8 cellular contexts compared by ENCODE assay signal in genomic region chr1:24236170-24237045, GRCh38. TPM values are rescaled to one million over a fixed set of nuclear protein-coding genes. Genes with fewer than 3 reads are reported as not detected.
DNase-seq lines count a peak whose midpoint lies in the region; TF ChIP-seq lines count a peak whose summit lies in the region.

No MANE protein-coding gene starts in this region.

- peaks cover 15% of the 10 kb centered on the region for H3K4me1 Mint-ChIP-seq in mesothelial cell of epicardium

- peaks cover 3% of the 10 kb centered on the region for H3K9me3 Mint-ChIP-seq in mesothelial cell of epicardium

- H3K4me3 ChIP-seq in adipocyte (ENCODE audit: low read length) (no peak overlapping the region), colonic mucosa (no peak overlapping the region), spleen (no peak overlapping the region)

- H3K36me3 Mint-ChIP-seq in mesothelial cell of epicardium, result no peaks in the 10 kb centered on the region

- H3K36me3 ChIP-seq in adipocyte (ENCODE audit: control insufficient read depth, insufficient read depth, low read length, severe bottlenecking), result no peaks in the 10 kb centered on the region
- H3K36me3 ChIP-seq in colonic mucosa, result no peaks in the 10 kb centered on the region
- H3K36me3 ChIP-seq in spleen, result no peaks in the 10 kb centered on the region

- H3K27ac ChIP-seq in colonic mucosa (no peak overlapping the region), spleen (no peak overlapping the region)

- no peak overlapping the region for H3K4me3 Mint-ChIP-seq in mesothelial cell of epicardium

- H3K4me1 ChIP-seq in adipocyte (ENCODE audit: control insufficient read depth, insufficient read depth, low read length), result peaks cover 18% of the 10 kb centered on the region
- no peaks in the 10 kb centered on the region for H3K4me1 ChIP-seq in colonic mucosa
- no peaks in the 10 kb centered on the region for H3K4me1 ChIP-seq in spleen

- H3K27ac Mint-ChIP-seq in mesothelial cell of epicardium, result peak overlapping the region; percentile 90

- no peaks in the 10 kb centered on the region for H3K27me3 Mint-ChIP-seq in mesothelial cell of epicardium (ENCODE audit: low read depth)

- WGBS in spleen, 5 donors, result 58 to 76% (median 65%) methylated on average over 16 to 17 of the region's 17 CpGs

- intact Hi-C loops in colonic mucosa (cut with DNase I), result no loop called here
- intact Hi-C loops in spleen (cut with DNase I; ENCODE audit: low total_unique reads), result no loop called here

- TF ChIP-seq POLR2A in spleen (IDR thresholded peaks at IDR 0.05), result no peak

- H3K27me3 ChIP-seq in adipocyte (replicated peaks; ENCODE audit: control insufficient read depth, insufficient read depth, low read length) (peaks cover 3% of the 10 kb centered on the region), colonic mucosa (no peaks in the 10 kb centered on the region), spleen (replicated peaks in 1 of 7) (peaks cover 0 to 18% (median 0%) of the 10 kb centered on the region in 7 donors)

- peak; percentile 22 for DNase-seq in stimulated activated naive CD4-positive, alpha-beta T cell treated with Interleukin-2 at 50 U/mL for 16 hours (lab: John Stamatoyannopoulos, UW)
- DNase-seq in stimulated activated naive CD4-positive, alpha-beta T cell (lab: John Stamatoyannopoulos, UW), result no peak
- DNase-seq in adipocyte (ENCODE audit: low read depth) (peak; percentile 26), mesothelial cell of epicardium (ENCODE audit: low spot score in 2 of 2, unreplicated experiment in 2 of 2) (peak in 1 of 2 experiments; percentile 38), colonic mucosa (no peak), NCI-H446 (lab: John Stamatoyannopoulos, UW) (no peak), spleen (no peak), SKM-1 (lab: John Stamatoyannopoulos, UW; ENCODE audit: unreplicated experiment) (no peak)

- H3K9me3 ChIP-seq in adipocyte (ENCODE audit: control insufficient read depth, low read length) (peaks cover 3% of the 10 kb centered on the region), colonic mucosa (no peaks in the 10 kb centered on the region), spleen (no peaks in the 10 kb centered on the region)

- H3K9ac ChIP-seq in adipocyte (ENCODE audit: low read length), result peak overlapping the region; percentile 18
- H3K9ac ChIP-seq in colonic mucosa (ENCODE audit: low read depth in 2 of 2, low read length in 2 of 2), result no peak overlapping the region

- TF ChIP-seq CTCF in mesothelial cell of epicardium (IDR thresholded peaks at IDR 0.05; ENCODE audit: unreplicated experiment) (no peak), colonic mucosa (IDR thresholded peaks at IDR 0.05) (no peak), spleen (IDR thresholded peaks at IDR 0.05 in 8 of 11, conservative IDR thresholded peaks at IDR 0.05 in 3 of 11) (no peak)

RNA-seq across cellular contexts. Expression of gene IFNLR1, which starts 49.3 kb away (rescaled TPM):
- total RNA-seq in mesothelial cell of epicardium, result 12.1 to 13.0 TPM (median 12.1 TPM) in 3 replicates
- 10 to 100 TPM in 1 of 2 donors, 1 to 10 TPM in 1; 7.9 to 16.8 TPM for total RNA-seq in colonic mucosa
- total RNA-seq in spleen, result 1 to 10 TPM; 3.3 to 8.9 (median 3.9) TPM
- 1 to 10 TPM; 1.7 to 3.3 (median 3.1) TPM for polyA plus RNA-seq in spleen

Comparison
In these comparisons a context has a peak if more than half of its experiments do, and no peak if none do; other contexts are left out.
1. DNase-seq: peak in stimulated activated naive CD4-positive, alpha-beta T cell treated with Interleukin-2 at 50 U/mL for 16 hours (single experiment) and adipocyte (single experiment); none in stimulated activated naive CD4-positive, alpha-beta T cell (0 of 6), colonic mucosa (single experiment), NCI-H446 (0 of 2), spleen (single experiment) and SKM-1 (single experiment).